In the genomic region with DNA sequence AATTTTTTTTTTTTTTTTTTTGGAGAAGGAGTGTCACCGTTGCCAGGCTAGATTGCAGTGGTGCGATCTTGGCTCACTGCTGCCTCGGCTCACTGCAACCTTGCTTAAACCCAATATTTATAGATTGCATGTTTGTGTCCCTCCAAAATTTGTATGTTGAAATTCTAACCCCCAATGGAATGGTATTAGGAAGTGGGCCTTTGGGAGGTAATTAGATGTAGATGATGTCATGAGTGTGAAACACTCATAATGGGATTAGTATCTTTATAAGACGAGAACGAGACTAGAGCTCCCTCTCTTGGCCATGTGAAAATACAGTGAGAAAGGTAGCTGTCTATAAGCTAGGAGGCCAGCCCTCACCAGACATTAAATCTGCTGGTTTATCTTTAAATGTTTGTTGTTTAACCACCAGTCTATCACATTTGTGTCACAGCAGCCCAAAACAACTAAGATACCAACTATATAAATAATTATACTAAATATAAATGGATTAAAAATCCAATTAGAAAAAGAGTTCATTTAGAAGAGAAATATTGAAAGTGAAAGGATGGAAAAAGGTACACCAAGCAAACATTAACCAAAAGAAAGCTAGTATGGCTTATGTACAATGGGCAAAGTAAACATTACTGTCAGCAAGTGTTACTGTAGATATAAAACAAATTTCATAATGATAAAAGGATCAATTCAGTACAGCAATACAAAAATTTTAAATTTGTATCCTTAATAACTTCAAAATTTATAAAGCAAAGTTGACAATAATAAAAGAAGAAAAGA, we compare ENCODE assay signal across 8 cellular contexts. TPM values are rescaled to one million over a fixed set of nuclear protein-coding genes. Genes with fewer than 3 reads are reported as not detected.
DNase-seq lines count a peak whose midpoint lies in the region; ATAC-seq and TF ChIP-seq lines count a peak whose summit lies in the region.

No MANE protein-coding gene starts in this region.

- peak; percentile 79 for DNase-seq in activated CD4-positive, alpha-beta T cell treated with anti-CD3 and anti-CD28 coated beads, Interleukin-2, amount 10 ng/mL, durations not matched to agents 24 days and 14 days
- DNase-seq in activated CD4-positive, alpha-beta T cell treated with anti-CD3 and anti-CD28 coated beads, Interleukin-2, amount 50 U/mL, for 4 hours, result no peak
- DNase-seq in IMR-90 (peak; percentile 18), renal cortical epithelial cell (ENCODE audit: low read depth) (peak; percentile 42), esophagus squamous epithelium (lab: John Stamatoyannopoulos, UW) (no peak), KG1 (lab: John Stamatoyannopoulos, UW) (no peak)
- DNase-seq in activated CD8-positive, alpha-beta T cell treated with anti-CD3 and anti-CD28 coated beads for 36 hours, result no peak

- H4K91ac ChIP-seq in IMR-90 (ENCODE audit: insufficient read depth, low read depth, low read length), result no peak overlapping the region

- H3K9me3 Mint-ChIP-seq in activated CD4-positive, alpha-beta T cell treated with anti-CD3 and anti-CD28 coated beads, Interleukin-2, amount 10 ng/mL, durations not matched to agents 24 days and 14 days, result peaks cover 9% of the 10 kb centered on the region
- H3K9me3 Mint-ChIP-seq in activated CD8-positive, alpha-beta T cell treated with anti-CD3 and anti-CD28 coated beads for 36 hours, result peaks cover 12% of the 10 kb centered on the region

- no peaks in the 10 kb centered on the region for H3K9me1 ChIP-seq in IMR-90 (ENCODE audit: insufficient read depth, low read length)

- CTCF ChIA-PET in IMR-90 (lab: Yijun Ruan, JAX), result interaction anchor here (2.1 kb wide), 1 partner anchor 9 kb away, joined by 10 read pairs; a partner anchor contains a TSS
- CTCF ChIA-PET in activated CD8-positive, alpha-beta T cell treated with anti-CD3 and anti-CD28 coated beads for 36 hours (lab: Charles Lee), result interaction anchor here (2.4 kb wide), 1 partner anchor 9 kb away, joined by 16 read pairs; a partner anchor contains a TSS

- H3K4me1 ChIP-seq in IMR-90 (ENCODE audit: control insufficient read depth, insufficient read depth, low read length) (no peaks in the 10 kb centered on the region), esophagus squamous epithelium (no peaks in the 10 kb centered on the region)

- H2AK5ac ChIP-seq in IMR-90 (ENCODE audit: low read depth, low read length), result no peak overlapping the region

- H2BK120ac ChIP-seq in IMR-90 (ENCODE audit: low read depth, low read length), result no peak overlapping the region

- no peak overlapping the region for H3K14ac ChIP-seq in IMR-90 (replicated peaks; ENCODE audit: low read depth, low read length)

- no peak overlapping the region for H3K23ac ChIP-seq in IMR-90 (ENCODE audit: low read depth, low read length)

- H3K27me3 Mint-ChIP-seq in activated CD4-positive, alpha-beta T cell treated with anti-CD3 and anti-CD28 coated beads, Interleukin-2, amount 10 ng/mL, durations not matched to agents 24 days and 14 days, result no peaks in the 10 kb centered on the region
- H3K27me3 Mint-ChIP-seq in activated CD8-positive, alpha-beta T cell treated with anti-CD3 and anti-CD28 coated beads for 36 hours, result peaks cover 6% of the 10 kb centered on the region

- H3K27ac Mint-ChIP-seq in activated CD4-positive, alpha-beta T cell treated with anti-CD3 and anti-CD28 coated beads, Interleukin-2, amount 10 ng/mL, durations not matched to agents 24 days and 14 days, result no peak overlapping the region
- no peak overlapping the region for H3K27ac Mint-ChIP-seq in activated CD8-positive, alpha-beta T cell treated with anti-CD3 and anti-CD28 coated beads for 36 hours

- no peaks in the 10 kb centered on the region; the same call in 1 of the 2 replicates for H3K9me3 ChIP-seq in IMR-90 (ENCODE audit: control insufficient read depth, insufficient read depth, low read length)
- H3K9me3 ChIP-seq in esophagus squamous epithelium, result no peaks in the 10 kb centered on the region

- POLR2A ChIA-PET in IMR-90 (lab: Charles Lee; ENCODE audit: unreplicated experiment), result no interaction called here
- POLR2A ChIA-PET in activated CD8-positive, alpha-beta T cell treated with anti-CD3 and anti-CD28 coated beads for 36 hours (lab: Charles Lee), result no interaction called here

- H2AFZ ChIP-seq in IMR-90 (replicated peaks; ENCODE audit: low read length, poor library complexity), result no peak overlapping the region

- H3K36me3 ChIP-seq in IMR-90 (ENCODE audit: control insufficient read depth, insufficient read depth, low read length) (peaks cover 3% of the 10 kb centered on the region; the same call in 1 of the 2 replicates), esophagus squamous epithelium (peaks cover 0 to 8% (median 0%) of the 10 kb centered on the region in 3 donors)

- no peak overlapping the region for H3K18ac ChIP-seq in IMR-90 (ENCODE audit: low read depth, low read length)

- no peak overlapping the region for H2AK9ac ChIP-seq in IMR-90 (replicated peaks; ENCODE audit: low read depth, low read length, poor library complexity)

- BruUV-seq in IMR-90 (replicated peaks; lab: Mats Ljungman, UMichigan), result no TSS peak

- H3K79me1 ChIP-seq in IMR-90 (ENCODE audit: low read depth in 1 of 2, low read length in 2 of 2), result peaks cover 12 to 13% of the 10 kb centered on the region in 2 experiments

- peak; percentile 99 for ATAC-seq in GM21737 (IDR thresholded peaks at IDR 0.05; ENCODE audit: unreplicated experiment)
- no peak for ATAC-seq in IMR-90 (ENCODE audit: low read depth)
- peak; percentile 76 for ATAC-seq in activated CD8-positive, alpha-beta T cell treated with anti-CD3 and anti-CD28 coated beads for 36 hours

- dilution Hi-C loops in IMR-90 (cut with HindIII; ENCODE audit: low sequenced_read_pairs, unreplicated experiment), result no loop called here

- H3K4me1 Mint-ChIP-seq in activated CD4-positive, alpha-beta T cell treated with anti-CD3 and anti-CD28 coated beads, Interleukin-2, amount 10 ng/mL, durations not matched to agents 24 days and 14 days, result peaks cover 2% of the 10 kb centered on the region
- H3K4me1 Mint-ChIP-seq in activated CD8-positive, alpha-beta T cell treated with anti-CD3 and anti-CD28 coated beads for 36 hours (ENCODE audit: low read depth), result peaks cover 4% of the 10 kb centered on the region

- TF ChIP-seq RAD21 in IMR-90 (IDR thresholded peaks at IDR 0.05; ENCODE audit: low read length), result peak; percentile 23; the same call in 1 of the 2 replicates

- no peak overlapping the region for H3K9ac ChIP-seq in IMR-90 (ENCODE audit: low read depth, low read length)

- H3K36me3 Mint-ChIP-seq in activated CD4-positive, alpha-beta T cell treated with anti-CD3 and anti-CD28 coated beads, Interleukin-2, amount 10 ng/mL, durations not matched to agents 24 days and 14 days (ENCODE audit: low read depth), result peaks cover 4% of the 10 kb centered on the region
- H3K36me3 Mint-ChIP-seq in activated CD8-positive, alpha-beta T cell treated with anti-CD3 and anti-CD28 coated beads for 36 hours (ENCODE audit: low read depth), result peaks cover 29% of the 10 kb centered on the region

- no peak overlapping the region for H2BK20ac ChIP-seq in IMR-90 (ENCODE audit: low read depth, low read length)

- H3K27me3 ChIP-seq in IMR-90 (ENCODE audit: control insufficient read depth, insufficient read depth, low read length), result no peaks in the 10 kb centered on the region
- H3K27me3 ChIP-seq in esophagus squamous epithelium, result no peaks in the 10 kb centered on the region

- H3K4me3 ChIP-seq in IMR-90 (ENCODE audit: insufficient read depth, low read depth, low read length) (no peak overlapping the region), esophagus squamous epithelium (no peak overlapping the region)

- H4K8ac ChIP-seq in IMR-90 (ENCODE audit: low read depth in 2 of 2, low read length in 2 of 2), result no peak overlapping the region

- no peak overlapping the region for H3K4me2 ChIP-seq in IMR-90 (ENCODE audit: low read depth, low read length)

- TF ChIP-seq POLR2A in IMR-90 (IDR thresholded peaks at IDR 0.05; ENCODE audit: low read depth, low read length), result no peak
- TF ChIP-seq POLR2A in esophagus squamous epithelium (IDR thresholded peaks at IDR 0.05), result no peak

- no peak overlapping the region for H3K56ac ChIP-seq in IMR-90 (ENCODE audit: extremely low read depth, insufficient read depth, low read length)

- H3K27ac ChIP-seq in IMR-90 (ENCODE audit: insufficient read depth, low read length) (no peak overlapping the region), esophagus squamous epithelium (no peak overlapping the region)

- no peak overlapping the region for H2BK5ac ChIP-seq in IMR-90 (ENCODE audit: low read depth, low read length, poor library complexity, severe bottlenecking)

- WGBS in IMR-90 (ENCODE audit: extremely low coverage in 2 of 2, insufficient read length in 1 of 2), 2 experiments, result no CpG with 5 or more reads among the region's 5 CpGs
- WGBS in esophagus squamous epithelium, 2 donors, result 85 to 93% methylated on average over 5 of the region's 5 CpGs

- H3K4ac ChIP-seq in IMR-90 (ENCODE audit: low read depth, low read length), result no peak overlapping the region

- H4K20me1 ChIP-seq in IMR-90 (ENCODE audit: insufficient read depth, low read length), result 0 out of 2 replicates have a peak, but pooled peaks cover 3% of the 10 kb centered on the region

- no peak overlapping the region for H4K5ac ChIP-seq in IMR-90 (ENCODE audit: low read depth, low read length)

- peak; percentile 29; the same call in 1 of the 2 replicates for TF ChIP-seq CTCF in IMR-90 (conservative IDR thresholded peaks at IDR 0.05; ENCODE audit: low read depth, low read length)
- no peak for TF ChIP-seq CTCF in activated CD8-positive, alpha-beta T cell treated with anti-CD3 and anti-CD28 coated beads for 36 hours (IDR thresholded peaks at IDR 0.05)
- TF ChIP-seq CTCF in esophagus squamous epithelium (IDR thresholded peaks at IDR 0.05), result peak in 2 of 6 experiments; percentile 8 to 25

- H3K4me3 Mint-ChIP-seq in activated CD4-positive, alpha-beta T cell treated with anti-CD3 and anti-CD28 coated beads, Interleukin-2, amount 10 ng/mL, durations not matched to agents 24 days and 14 days, result no peak overlapping the region
- no peak overlapping the region for H3K4me3 Mint-ChIP-seq in activated CD8-positive, alpha-beta T cell treated with anti-CD3 and anti-CD28 coated beads for 36 hours

- no peak overlapping the region for H2BK15ac ChIP-seq in IMR-90 (ENCODE audit: low read depth, low read length)

- in situ Hi-C loops in IMR-90 (cut with MboI; ENCODE audit: low sequenced_read_pairs), result loop anchor here (25.0 kb wide), 1 partner anchor 1330 kb away; no protein-coding TSS in a partner anchor

- intact Hi-C loops in activated CD4-positive, alpha-beta T cell treated with anti-CD3 and anti-CD28 coated beads, Interleukin-2, amount 10 ng/mL, durations not matched to agents 24 days and 14 days (cut with micrococcal nuclease), result no loop called here
- intact Hi-C loops in IMR-90 (cut with micrococcal nuclease), result no loop called here
- intact Hi-C loops in activated CD8-positive, alpha-beta T cell treated with anti-CD3 and anti-CD28 coated beads for 36 hours (cut with micrococcal nuclease), result no loop called here
- intact Hi-C loops in esophagus squamous epithelium (cut with DNase I), result no loop called here

RNA-seq across cellular contexts. Expression of a gene that starts 9.3 kb away (rescaled TPM):
- 12.6 and 13.5 TPM in 2 replicates for total RNA-seq in activated CD4-positive, alpha-beta T cell treated with anti-CD3 and anti-CD28 coated beads, Interleukin-2, amount 10 ng/mL, durations not matched to agents 24 days and 14 days
- total RNA-seq in IMR-90 (2012; rRNA removed), result 86.4 and 91.8 TPM in 2 replicates
- polyA plus RNA-seq in IMR-90 (2012; rRNA removed), result 35.1 and 39.3 TPM in 2 replicates
- 16.5 and 29.2 TPM in 2 replicates for polyA plus RNA-seq in IMR-90 (2012; cell fraction: cytosol; rRNA removed)
- polyA plus RNA-seq in IMR-90 (2012; cell fraction: nucleus; rRNA removed; ENCODE audit: low replicate concordance), result 16.6 and 19.7 TPM in 2 replicates
- 10 to 100 TPM; 13.8 to 14.7 TPM for total RNA-seq in activated CD8-positive, alpha-beta T cell treated with anti-CD3 and anti-CD28 coated beads for 36 hours
- 66.5 and 91.9 TPM in 2 replicates for total RNA-seq in renal cortical epithelial cell
- total RNA-seq in esophagus squamous epithelium, result 10 to 100 TPM in 2 of 4 donors, 1 to 10 TPM in 2; 8.1 to 25.4 (median 13.2) TPM

RNA-seq across cellular contexts. Expression of a gene that starts 42.3 kb away (rescaled TPM):
- not detected in 2 replicates for total RNA-seq in activated CD4-positive, alpha-beta T cell treated with anti-CD3 and anti-CD28 coated beads, Interleukin-2, amount 10 ng/mL, durations not matched to agents 24 days and 14 days
- total RNA-seq in IMR-90 (2012; rRNA removed) (not detected in 2 replicates), renal cortical epithelial cell (not detected in 2 replicates), esophagus squamous epithelium (not detected)
- polyA plus RNA-seq in IMR-90 (2012; rRNA removed), result not detected in 2 replicates
- polyA plus RNA-seq in IMR-90 (2012; cell fraction: cytosol; rRNA removed), result not detected in 2 replicates
- polyA plus RNA-seq in IMR-90 (2012; cell fraction: nucleus; rRNA removed; ENCODE audit: low replicate concordance), result not detected in 2 replicates
- total RNA-seq in activated CD8-positive, alpha-beta T cell treated with anti-CD3 and anti-CD28 coated beads for 36 hours, result not detected

Comparison
In these comparisons a context has a peak if more than half of its experiments do, and no peak if none do; other contexts are left out.
1. DNase-seq: peak in activated CD4-positive, alpha-beta T cell treated with anti-CD3 and anti-CD28 coated beads, Interleukin-2, amount 10 ng/mL, durations not matched to agents 24 days and 14 days (single experiment), IMR-90 (single experiment) and renal cortical epithelial cell (single experiment); none in activated CD4-positive, alpha-beta T cell treated with anti-CD3 and anti-CD28 coated beads, Interleukin-2, amount 50 U/mL, for 4 hours (0 of 2), activated CD8-positive, alpha-beta T cell treated with anti-CD3 and anti-CD28 coated beads for 36 hours (single experiment), esophagus squamous epithelium (single experiment) and KG1 (single experiment).